Comparison of ENCODE assay signal across 16 cellular contexts in the genomic region with DNA sequence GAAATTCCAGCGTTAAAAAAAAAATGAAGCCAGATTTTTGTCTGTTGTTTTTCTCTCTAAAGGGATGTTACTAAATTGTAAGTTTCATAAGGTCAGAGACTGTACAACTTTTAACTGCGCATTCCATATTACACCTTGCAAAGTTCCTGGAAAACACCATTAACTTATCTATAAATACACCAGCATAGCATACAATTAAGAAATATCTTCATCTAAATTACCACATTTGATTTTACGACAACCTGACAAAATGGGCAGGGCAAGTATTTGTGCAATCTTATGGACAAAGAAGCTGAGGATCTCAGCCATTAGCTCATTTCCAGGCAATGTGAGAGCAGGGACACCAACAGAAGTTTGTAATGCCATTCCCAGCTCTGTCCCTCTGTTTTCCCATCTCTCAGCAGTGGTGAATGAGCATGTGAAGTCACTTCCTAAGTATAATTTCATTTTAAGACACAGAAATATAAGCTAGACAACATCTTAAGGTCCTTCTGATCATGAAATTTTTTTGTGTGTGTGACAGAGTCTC. TPM values are rescaled to one million over a fixed set of nuclear protein-coding genes. Genes with fewer than 3 reads are reported as not detected.
A peak's percentile ranks its signal among the peaks of the same experiment; 100 is the strongest.
DNase-seq lines count a peak whose midpoint lies in the region; ATAC-seq and TF ChIP-seq lines count a peak whose summit lies in the region.
"Had no signal": no experiment of that assay in that cellular context is flagged by ENCODE, and none has a peak within 500 bp of the region (broad histone marks: within the 10 kb centered on the region; RNA-seq: fewer than 3 reads in every experiment).

No MANE protein-coding gene starts in this region.

- H3K27ac Mint-ChIP-seq in MCF 10A (ENCODE audit: low read depth, unreplicated experiment) (peak overlapping the region; percentile 35), chondrocyte (ENCODE audit: unreplicated experiment) (peak overlapping the region; percentile 70)

- H3K27ac ChIP-seq in breast epithelium: no peak overlapping the region
- H3K27ac ChIP-seq in adrenal gland: no peak overlapping the region
- H3K27ac ChIP-seq: BLaER1 treated with 17β-estradiol and CSF1 and Interleukin-3, amounts not matched to agents 10 nM and 100 nM; RWPE1 had no signal

- H3K4me1 Mint-ChIP-seq in MCF 10A (ENCODE audit: insufficient read depth, unreplicated experiment) (peaks cover 13% of the 10 kb centered on the region), chondrocyte (ENCODE audit: low read depth) (peaks cover 46% of the 10 kb centered on the region)

- H3K27me3 Mint-ChIP-seq in MCF 10A (ENCODE audit: insufficient read depth, unreplicated experiment) (no peaks in the 10 kb centered on the region), chondrocyte (ENCODE audit: low read depth) (no peaks in the 10 kb centered on the region)

- DNase-seq in MCF 10A (ENCODE audit: unreplicated experiment): peak; percentile 43
- no peak for DNase-seq in breast epithelium (ENCODE audit: low spot score in 2 of 2)
- DNase-seq in chondrocyte (ENCODE audit: low spot score): no peak
- DNase-seq in iris pigment epithelial cell (ENCODE audit: low read depth): peak; percentile 27
- DNase-seq in adrenal gland: no peak
- DNase-seq in NK-92 treated with Interleukin-12 subunit alpha and Interleukin-12 subunit beta, amount 100 ng/mL, for 24 hours (lab: John Stamatoyannopoulos, UW): no peak
- no peak for DNase-seq in NCI-H2227 treated with DMSO at 0.1 percent for 48 hours (lab: John Stamatoyannopoulos, UW)
- DNase-seq: 8988T, DMS 273 treated with DMSO at 0.1 percent for 48 hours, NCI-H1417, NCI-H187 treated with DMSO at 0.1 percent for 48 hours, NCI-H748 treated with DMSO at 0.1 percent for 48 hours had no signal

- no TSS peak for BruUV-seq in MCF 10A (replicated peaks; lab: Mats Ljungman, UMichigan)

- H3K9me3 Mint-ChIP-seq in MCF 10A (ENCODE audit: unreplicated experiment) (no peaks in the 10 kb centered on the region), chondrocyte (ENCODE audit: low read depth) (peaks cover 6% of the 10 kb centered on the region)

- POLR2A ChIA-PET in MCF 10A (lab: Yijun Ruan, JAX): interaction anchor here (0.6 to 1.3 kb wide), 6 partner anchors 10 to 358 kb away, joined by 3 to 6 read pairs (median 3); no protein-coding TSS in a partner anchor

- H3K9me3 ChIP-seq in breast epithelium (no peaks in the 10 kb centered on the region), adrenal gland (replicated peaks in 1 of 3) (no peaks in the 10 kb centered on the region)

- TF ChIP-seq POLR2A in breast epithelium (IDR thresholded peaks at IDR 0.05): no peak
- TF ChIP-seq POLR2A in adrenal gland (IDR thresholded peaks at IDR 0.05): no peak

- intact Hi-C loops in MCF 10A (cut with micrococcal nuclease): no loop called here
- intact Hi-C loops in breast epithelium (cut with DNase I; ENCODE audit: low total_unique reads): no loop called here
- intact Hi-C loops in adrenal gland (cut with DNase I): no loop called here

- no peak overlapping the region for H3K4me3 ChIP-seq in breast epithelium
- no peak overlapping the region for H3K4me3 ChIP-seq in adrenal gland
- H3K4me3 ChIP-seq: BLaER1 treated with 17β-estradiol and CSF1 and Interleukin-3, amounts not matched to agents 10 nM and 100 nM had no signal

- CTCF ChIA-PET in MCF 10A (lab: Yijun Ruan, JAX): interaction anchor here (0.7 to 1.2 kb wide), 4 partner anchors 10 to 332 kb away, joined by 3 to 6 read pairs (median 4); no protein-coding TSS in a partner anchor

- H3K4me1 ChIP-seq in breast epithelium (no peaks in the 10 kb centered on the region), adrenal gland (replicated peaks in 1 of 2) (no peaks in the 10 kb centered on the region)

- no peaks in the 10 kb centered on the region for H3K36me3 Mint-ChIP-seq in MCF 10A (ENCODE audit: insufficient read depth, unreplicated experiment)
- no peaks in the 10 kb centered on the region for H3K36me3 Mint-ChIP-seq in chondrocyte (ENCODE audit: low read depth)

- H3K27me3 ChIP-seq in breast epithelium (no peaks in the 10 kb centered on the region), adrenal gland (no peaks in the 10 kb centered on the region)
- H3K27me3 ChIP-seq: BLaER1 treated with 17β-estradiol and CSF1 and Interleukin-3, amounts not matched to agents 10 nM and 100 nM had no signal

- H3K4me3 Mint-ChIP-seq in MCF 10A (ENCODE audit: unreplicated experiment) (no peak overlapping the region), chondrocyte (ENCODE audit: unreplicated experiment) (no peak overlapping the region)

- no peak for TF ChIP-seq CTCF in MCF 10A (IDR thresholded peaks at IDR 0.05; ENCODE audit: unreplicated experiment)
- TF ChIP-seq CTCF in breast epithelium (IDR thresholded peaks at IDR 0.05): no peak
- no peak for TF ChIP-seq CTCF in chondrocyte (IDR thresholded peaks at IDR 0.05)
- TF ChIP-seq CTCF in adrenal gland (IDR thresholded peaks at IDR 0.05): no peak

- WGBS in adrenal gland, 4 donors: 77 to 86% (median 80%) methylated on average over 3 of the region's 3 CpGs

- no peaks in the 10 kb centered on the region for H3K36me3 ChIP-seq in breast epithelium
- H3K36me3 ChIP-seq in adrenal gland (replicated peaks in 1 of 2): no peaks in the 10 kb centered on the region
- H3K36me3 ChIP-seq: BLaER1 treated with 17β-estradiol and CSF1 and Interleukin-3, amounts not matched to agents 10 nM and 100 nM had no signal

- ATAC-seq in GM18867 (IDR thresholded peaks at IDR 0.05; ENCODE audit: unreplicated experiment): no peak

RNA-seq across cellular contexts. Expression of a gene that starts 12.9 kb away (rescaled TPM):
- total RNA-seq in MCF 10A (2022) (not detected in 2 replicates), breast epithelium (under 1 TPM in 1 of 3 donors, not detected in 2; 0.32 TPM), chondrocyte (not detected in 3 replicates), adrenal gland (under 1 TPM in 1 of 8 donors, not detected in 7; 0.35 TPM)
- polyA plus RNA-seq in adrenal gland: under 1 TPM in 2 of 3 donors, not detected in 1; 0.03 to 0.07 TPM
- total RNA-seq: LHCN-M2 had no signal

Comparison
In these comparisons a context has a peak if more than half of its experiments do, and no peak if none do; other contexts are left out.
1. DNase-seq: peak in MCF 10A (single experiment) and iris pigment epithelial cell (single experiment); none in breast epithelium (0 of 2), chondrocyte (single experiment), adrenal gland (0 of 7), NK-92 treated with Interleukin-12 subunit alpha and Interleukin-12 subunit beta, amount 100 ng/mL, for 24 hours (single experiment) and NCI-H2227 treated with DMSO at 0.1 percent for 48 hours (single experiment).